In genomic region chrX:120617996-120618630, GRCh38 we compare ENCODE assay signal across 1 cellular context.
A peak's percentile ranks its signal among the peaks of the same experiment; 100 is the strongest.
TF ChIP-seq lines count a peak whose summit lies in the region.

No MANE protein-coding gene starts in this region.

TF ChIP-seq in GM12878, 131 proteins besides CTCF, POLR2A, EP300 and RAD21 (continued from another document):
- TF ChIP-seq, protein P1, sequence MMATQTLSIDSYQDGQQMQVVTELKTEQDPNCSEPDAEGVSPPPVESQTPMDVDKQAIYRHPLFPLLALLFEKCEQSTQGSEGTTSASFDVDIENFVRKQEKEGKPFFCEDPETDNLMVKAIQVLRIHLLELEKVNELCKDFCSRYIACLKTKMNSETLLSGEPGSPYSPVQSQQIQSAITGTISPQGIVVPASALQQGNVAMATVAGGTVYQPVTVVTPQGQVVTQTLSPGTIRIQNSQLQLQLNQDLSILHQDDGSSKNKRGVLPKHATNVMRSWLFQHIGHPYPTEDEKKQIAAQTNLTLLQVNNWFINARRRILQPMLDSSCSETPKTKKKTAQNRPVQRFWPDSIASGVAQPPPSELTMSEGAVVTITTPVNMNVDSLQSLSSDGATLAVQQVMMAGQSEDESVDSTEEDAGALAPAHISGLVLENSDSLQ (IDR thresholded peaks at IDR 0.05) = peak; percentile 48; the same call in 1 of the 2 replicates
- peak; percentile 52; the same call in 1 of the 2 replicates for TF ChIP-seq MEF2A (IDR thresholded peaks at IDR 0.05; ENCODE audit: insufficient read depth, low read depth, low read length)
